In genomic region chr10:2835950-2836349, GRCh38 we compare ENCODE assay signal across 25 cellular contexts.
"Had no signal": no experiment of that assay in that cellular context is flagged by ENCODE, and none has a peak within 500 bp of the region (broad histone marks: within the 10 kb centered on the region; RNA-seq: fewer than 3 reads in every experiment).

No MANE protein-coding gene starts in this region.

- H3K9me3 ChIP-seq: adrenal gland, body of pancreas had no signal

- H2AFZ ChIP-seq: PC-9 had no signal

- H3K27me3 ChIP-seq: body of pancreas had no signal

- H3K4me3 ChIP-seq: adrenal gland, body of pancreas, PC-9 had no signal

- H3K4me2 ChIP-seq: PC-9 had no signal

- H3K4me1 ChIP-seq: adrenal gland, body of pancreas had no signal

- H3K36me3 ChIP-seq: adrenal gland had no signal

- H3K27ac ChIP-seq: adrenal gland, body of pancreas, PC-9, VCaP had no signal

- DNase-seq: activated CD4-positive, alpha-beta memory T cell treated with anti-CD3 and anti-CD28 coated beads for 36 hours; activated CD4-positive, alpha-beta T cell treated with anti-CD3 and anti-CD28 coated beads, Interleukin-2, amount 10 ng/mL, durations not matched to agents 7 days and 5 days; activated CD4-positive, CD25-positive, alpha-beta regulatory T cell; activated gamma-delta T cell; activated naive CD4-positive, alpha-beta T cell treated with anti-CD3 and anti-CD28 coated beads for 36 hours; activated T-cell treated with anti-CD3 and anti-CD28 coated beads for 4 hours; activated T-cell treated with anti-CD3 and anti-CD28 coated beads, Interleukin-2, amount 50 U/mL, for 48 hours; adrenal gland; aorta; body of pancreas; central memory CD4-positive, alpha-beta T cell; Kasumi-1; KBM-7; NCI-H1048; NCI-H1694; NCI-H2029; NCI-H2107; NCI-H2171 treated with DMSO at 0.1 percent for 48 hours; NCI-H226; NCI-H526; PC-9; SHP77 treated with DMSO at 0.1 percent for 48 hours; T-helper 1 cell had no signal

- ATAC-seq: activated T-helper 17 cell treated with anti-CD3 and anti-CD28 coated beads, Interleukin-2, amount 50 U/mL, for 72 hours; body of pancreas had no signal
